5 cellular contexts compared by ENCODE assay signal in the genomic region with DNA sequence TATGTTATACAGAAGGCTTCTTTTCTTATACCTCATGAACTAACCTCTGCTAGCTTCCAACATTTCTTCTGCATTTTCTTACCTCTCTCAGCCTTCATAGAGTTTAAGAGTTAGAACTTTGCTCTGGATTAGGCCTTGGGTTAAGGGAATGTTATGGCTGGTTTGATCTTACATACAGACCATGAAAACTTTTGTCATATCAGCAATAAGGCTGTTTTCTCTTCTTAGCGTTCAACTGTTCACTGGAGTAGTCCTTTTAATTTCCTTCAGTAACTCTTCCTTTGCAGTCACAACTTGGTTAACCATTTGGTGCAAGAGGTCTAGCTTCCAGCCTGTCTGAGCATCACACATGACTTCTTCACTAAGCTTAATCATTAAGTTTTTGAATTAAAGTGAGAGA.
TF ChIP-seq lines count a peak whose summit lies in the region.

No MANE protein-coding gene starts in this region.

TF ChIP-seq in HepG2, 621 proteins besides CTCF, POLR2A, EP300 and RAD21:
- no peak for TF ChIP-seq NCOA1 (CRISPR knock-in tag; IDR thresholded peaks at IDR 0.05)
- peak; percentile 69 to 72 for TF ChIP-seq MAFK (conservative IDR thresholded peaks at IDR 0.05 in 1 of 2, IDR thresholded peaks at IDR 0.05 in 1 of 2; ENCODE audit: low read length in 2 of 2)
- peak; percentile 66 for TF ChIP-seq MAFF (IDR thresholded peaks at IDR 0.05; ENCODE audit: low read depth, low read length)
TF ChIP-seq in HepG2: peak in this region for 2.

TF ChIP-seq in A549, 52 proteins besides CTCF, POLR2A, EP300 and RAD21:
- TF ChIP-seq SMC3 (IDR thresholded peaks at IDR 0.05) (no peak), MAFK (IDR thresholded peaks at IDR 0.05; ENCODE audit: partially characterized antibody) (peak; percentile 58)

TF ChIP-seq in IMR-90, 13 proteins besides CTCF, POLR2A, EP300 and RAD21:
- TF ChIP-seq BHLHE40 (IDR thresholded peaks at IDR 0.05; ENCODE audit: low read depth, low read length) (no peak), MAFK (IDR thresholded peaks at IDR 0.05; ENCODE audit: low read depth, low read length) (peak; percentile 48; the same call in 1 of the 2 replicates)

TF ChIP-seq in K562, 482 proteins besides CTCF, POLR2A, EP300 and RAD21:
- TF ChIP-seq ZNF316 (IDR thresholded peaks at IDR 0.05) = 0 out of 2 replicates have a peak, but pooled peaks have one; percentile 22
- no peak for TF ChIP-seq ESRRB (CRISPR knock-in tag; IDR thresholded peaks at IDR 0.05; ENCODE audit: borderline replicate concordance)
- TF ChIP-seq PHF8 (IDR thresholded peaks at IDR 0.05; ENCODE audit: borderline replicate concordance, low read length) = no peak
- no peak for TF ChIP-seq KLF13 (tag; IDR thresholded peaks at IDR 0.05; ENCODE audit: borderline replicate concordance, low read depth)
- no peak for TF ChIP-seq MEF2D (tag; conservative IDR thresholded peaks at IDR 0.05; ENCODE audit: low read depth)
- TF ChIP-seq KDM2B (CRISPR knock-in tag; IDR thresholded peaks at IDR 0.05) = no peak
- TF ChIP-seq, protein P1, sequence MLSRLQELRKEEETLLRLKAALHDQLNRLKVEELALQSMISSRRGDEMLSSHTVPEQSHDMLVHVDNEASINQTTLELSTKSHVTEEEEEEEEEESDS (CRISPR knock-in tag; IDR thresholded peaks at IDR 0.05) = no peak
- TF ChIP-seq ZNF609 (CRISPR knock-in tag; IDR thresholded peaks at IDR 0.05; ENCODE audit: borderline replicate concordance) = no peak
- no peak for TF ChIP-seq ZNF830 (CRISPR knock-in tag; IDR thresholded peaks at IDR 0.05)
- no peak for TF ChIP-seq RNF2 (IDR thresholded peaks at IDR 0.05)
- TF ChIP-seq GABPB2 (CRISPR knock-in tag; conservative IDR thresholded peaks at IDR 0.05) = no peak
- TF ChIP-seq NR2C1 (IDR thresholded peaks at IDR 0.05) = no peak
- TF ChIP-seq NR2C1 (tag; IDR thresholded peaks at IDR 0.05) = no peak
- no peak for TF ChIP-seq TGIF2 (CRISPR knock-in tag; IDR thresholded peaks at IDR 0.05)
- 0 out of 2 replicates have a peak, but pooled peaks have one; percentile 13 for TF ChIP-seq MAFF (IDR thresholded peaks at IDR 0.05; ENCODE audit: low read length)

TF ChIP-seq in GM12891, 5 proteins besides CTCF, POLR2A, EP300 and RAD21:
- TF ChIP-seq SPI1 (IDR thresholded peaks at IDR 0.05; ENCODE audit: low read depth, low read length) (no peak), POU2F2 (IDR thresholded peaks at IDR 0.05; ENCODE audit: low read depth, low read length) (no peak), TAF1 (IDR thresholded peaks at IDR 0.05; ENCODE audit: low read depth, low read length) (no peak), POLR2AphosphoS5 (IDR thresholded peaks at IDR 0.05; ENCODE audit: low read depth, low read length) (no peak), PAX5 (IDR thresholded peaks at IDR 0.05; ENCODE audit: insufficient read depth, low read length, severe bottlenecking) (no peak)
